1 cellular context compared by ENCODE assay signal in the genomic region with DNA sequence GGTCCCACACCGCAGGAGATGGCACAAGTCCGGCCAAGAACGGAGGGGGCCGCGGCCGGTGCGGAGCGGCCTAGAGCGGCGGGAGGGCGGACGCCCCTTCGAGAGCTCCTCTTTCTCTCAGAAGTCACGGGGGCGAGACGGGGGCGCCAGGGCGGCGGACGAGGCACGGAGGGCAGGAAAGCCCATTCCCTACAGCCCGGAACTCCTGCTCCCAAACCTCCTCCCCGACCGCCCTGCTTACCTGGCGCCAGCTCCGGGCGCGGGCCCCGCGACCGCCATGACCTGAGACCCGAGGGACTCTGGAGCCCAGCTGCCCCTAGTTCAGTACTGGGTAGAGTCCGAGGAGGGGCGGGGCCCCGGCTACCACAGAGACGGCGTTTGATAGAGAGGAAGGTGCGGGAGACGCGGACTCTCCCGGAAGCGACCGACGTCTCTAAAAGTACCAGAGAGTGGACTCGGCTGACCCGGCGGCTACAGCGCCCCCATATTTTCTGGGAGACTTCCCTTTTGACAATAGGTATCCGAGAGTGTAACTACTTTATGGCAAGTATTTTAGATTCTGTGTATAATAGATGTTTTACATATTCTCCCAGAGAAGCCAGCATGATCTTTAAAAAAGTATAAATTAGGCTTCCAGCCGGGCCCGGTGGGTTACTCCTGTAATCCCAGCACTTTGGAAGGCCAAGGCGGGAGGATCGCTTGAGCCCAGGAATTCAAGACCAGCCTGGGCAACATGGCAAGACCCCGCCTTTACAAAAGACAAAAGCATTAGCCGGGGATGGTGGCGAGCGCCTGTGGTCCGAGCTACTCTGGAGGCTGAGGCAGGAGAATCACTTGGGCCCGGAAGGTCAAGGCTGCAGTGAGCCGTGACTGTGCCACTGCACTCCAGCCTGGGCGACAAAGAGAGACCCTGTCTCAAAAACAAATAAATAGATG.
TF ChIP-seq lines count a peak whose summit lies in the region.

Gene ABCD4, minus strand, starts transcription at position 301 of the 936 bp plus-strand sequence. Its CDS starts 22 bp downstream, at position 279.

TF ChIP-seq in GM12878, 131 proteins besides CTCF, POLR2A, EP300 and RAD21 (continued from another document and continues in another):
- TF ChIP-seq E2F8 (IDR thresholded peaks at IDR 0.05; ENCODE audit: low read depth, partially characterized antibody) (peak; percentile 34), ZNF24 (IDR thresholded peaks at IDR 0.05) (no peak), TBL1XR1 (IDR thresholded peaks at IDR 0.05; ENCODE audit: low read depth, low read length) (peak; percentile 63; the same call in 1 of the 2 replicates), NR2C1 (IDR thresholded peaks at IDR 0.05) (peak; percentile 70), ZNF217 (IDR thresholded peaks at IDR 0.05) (peak; percentile 70; the same call in 1 of the 2 replicates), NFXL1 (IDR thresholded peaks at IDR 0.05; ENCODE audit: borderline replicate concordance) (no peak), NBN (IDR thresholded peaks at IDR 0.05) (0 out of 2 replicates have a peak, but pooled peaks have one; percentile 22), JUNB (IDR thresholded peaks at IDR 0.05) (no peak), RFX5 (IDR thresholded peaks at IDR 0.05; ENCODE audit: low read depth, low read length) (no peak; the same call in 1 of the 2 replicates), TARDBP (IDR thresholded peaks at IDR 0.05; ENCODE audit: borderline replicate concordance) (no peak), HCFC1 (IDR thresholded peaks at IDR 0.05; ENCODE audit: low read length) (peak; percentile 60), SMAD5 (IDR thresholded peaks at IDR 0.05; ENCODE audit: low read depth) (no peak), ZNF207 (IDR thresholded peaks at IDR 0.05; ENCODE audit: borderline replicate concordance) (no peak), NR2F1 (conservative IDR thresholded peaks at IDR 0.05) (peak; percentile 68), PBX3 (IDR thresholded peaks at IDR 0.05; ENCODE audit: insufficient replicate concordance, low read depth, low read length) (no peak), ESRRA (IDR thresholded peaks at IDR 0.05; ENCODE audit: low read length) (no peak), IKZF2 (IDR thresholded peaks at IDR 0.05) (0 out of 4 replicates have a peak, but pooled peaks have one; percentile 34 to 49), ZBTB11 (CRISPR knock-in tag; IDR thresholded peaks at IDR 0.05) (no peak), CREM (IDR thresholded peaks at IDR 0.05; ENCODE audit: low read depth) (peak; percentile 68), NKRF (conservative IDR thresholded peaks at IDR 0.05) (0 out of 2 replicates have a peak, but pooled peaks have one; percentile 28), TCF7 (IDR thresholded peaks at IDR 0.05; ENCODE audit: borderline replicate concordance) (peak; percentile 66; the same call in 1 of the 2 replicates), FOXK2 (IDR thresholded peaks at IDR 0.05) (no peak), RBBP5 (conservative IDR thresholded peaks at IDR 0.05) (no peak), ZNF274 (IDR thresholded peaks at IDR 0.05; ENCODE audit: insufficient read depth, insufficient read length) (no peak), BACH1 (IDR thresholded peaks at IDR 0.05; ENCODE audit: borderline replicate concordance) (0 out of 2 replicates have a peak, but pooled peaks have one; percentile 42), POLR2AphosphoS2 (IDR thresholded peaks at IDR 0.05; ENCODE audit: low read depth, low read length) (0 out of 2 replicates have a peak, but pooled peaks have one; percentile 36), HDGF (IDR thresholded peaks at IDR 0.05) (no peak), RB1 (IDR thresholded peaks at IDR 0.05; ENCODE audit: borderline replicate concordance) (no peak), CHD1 (IDR thresholded peaks at IDR 0.05; ENCODE audit: low read depth, low read length) (no peak), NR2C2 (IDR thresholded peaks at IDR 0.05; ENCODE audit: borderline replicate concordance, control insufficient read depth, insufficient read length, low read depth) (no peak), CBFB (IDR thresholded peaks at IDR 0.05; ENCODE audit: low read depth) (no peak), RAD51 (IDR thresholded peaks at IDR 0.05) (no peak), MEF2B (IDR thresholded peaks at IDR 0.05; ENCODE audit: partially characterized antibody, poor library complexity, severe bottlenecking) (no peak), MAX (IDR thresholded peaks at IDR 0.05; ENCODE audit: low read depth, low read length) (no peak), IKZF1 (conservative IDR thresholded peaks at IDR 0.05) (peak; percentile 67), STAT3 (IDR thresholded peaks at IDR 0.05; ENCODE audit: low read depth, low read length) (no peak), ETV6 (conservative IDR thresholded peaks at IDR 0.05 in 1 of 2, IDR thresholded peaks at IDR 0.05 in 1 of 2; ENCODE audit: borderline replicate concordance in 1 of 2, low read depth in 1 of 2) (peak in 1 of 2 experiments; percentile 18; a peak in 1 of 4 replicates)
- TF ChIP-seq, protein P1, sequence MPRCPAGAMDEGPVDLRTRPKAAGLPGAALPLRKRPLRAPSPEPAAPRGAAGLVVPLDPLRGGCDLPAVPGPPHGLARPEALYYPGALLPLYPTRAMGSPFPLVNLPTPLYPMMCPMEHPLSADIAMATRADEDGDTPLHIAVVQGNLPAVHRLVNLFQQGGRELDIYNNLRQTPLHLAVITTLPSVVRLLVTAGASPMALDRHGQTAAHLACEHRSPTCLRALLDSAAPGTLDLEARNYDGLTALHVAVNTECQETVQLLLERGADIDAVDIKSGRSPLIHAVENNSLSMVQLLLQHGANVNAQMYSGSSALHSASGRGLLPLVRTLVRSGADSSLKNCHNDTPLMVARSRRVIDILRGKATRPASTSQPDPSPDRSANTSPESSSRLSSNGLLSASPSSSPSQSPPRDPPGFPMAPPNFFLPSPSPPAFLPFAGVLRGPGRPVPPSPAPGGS (IDR thresholded peaks at IDR 0.05; ENCODE audit: borderline replicate concordance, insufficient read depth, low read depth, low read length, poor library complexity, severe bottlenecking): no peak
- TF ChIP-seq, protein P2, sequence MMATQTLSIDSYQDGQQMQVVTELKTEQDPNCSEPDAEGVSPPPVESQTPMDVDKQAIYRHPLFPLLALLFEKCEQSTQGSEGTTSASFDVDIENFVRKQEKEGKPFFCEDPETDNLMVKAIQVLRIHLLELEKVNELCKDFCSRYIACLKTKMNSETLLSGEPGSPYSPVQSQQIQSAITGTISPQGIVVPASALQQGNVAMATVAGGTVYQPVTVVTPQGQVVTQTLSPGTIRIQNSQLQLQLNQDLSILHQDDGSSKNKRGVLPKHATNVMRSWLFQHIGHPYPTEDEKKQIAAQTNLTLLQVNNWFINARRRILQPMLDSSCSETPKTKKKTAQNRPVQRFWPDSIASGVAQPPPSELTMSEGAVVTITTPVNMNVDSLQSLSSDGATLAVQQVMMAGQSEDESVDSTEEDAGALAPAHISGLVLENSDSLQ (IDR thresholded peaks at IDR 0.05): no peak
- TF ChIP-seq, protein P3, sequence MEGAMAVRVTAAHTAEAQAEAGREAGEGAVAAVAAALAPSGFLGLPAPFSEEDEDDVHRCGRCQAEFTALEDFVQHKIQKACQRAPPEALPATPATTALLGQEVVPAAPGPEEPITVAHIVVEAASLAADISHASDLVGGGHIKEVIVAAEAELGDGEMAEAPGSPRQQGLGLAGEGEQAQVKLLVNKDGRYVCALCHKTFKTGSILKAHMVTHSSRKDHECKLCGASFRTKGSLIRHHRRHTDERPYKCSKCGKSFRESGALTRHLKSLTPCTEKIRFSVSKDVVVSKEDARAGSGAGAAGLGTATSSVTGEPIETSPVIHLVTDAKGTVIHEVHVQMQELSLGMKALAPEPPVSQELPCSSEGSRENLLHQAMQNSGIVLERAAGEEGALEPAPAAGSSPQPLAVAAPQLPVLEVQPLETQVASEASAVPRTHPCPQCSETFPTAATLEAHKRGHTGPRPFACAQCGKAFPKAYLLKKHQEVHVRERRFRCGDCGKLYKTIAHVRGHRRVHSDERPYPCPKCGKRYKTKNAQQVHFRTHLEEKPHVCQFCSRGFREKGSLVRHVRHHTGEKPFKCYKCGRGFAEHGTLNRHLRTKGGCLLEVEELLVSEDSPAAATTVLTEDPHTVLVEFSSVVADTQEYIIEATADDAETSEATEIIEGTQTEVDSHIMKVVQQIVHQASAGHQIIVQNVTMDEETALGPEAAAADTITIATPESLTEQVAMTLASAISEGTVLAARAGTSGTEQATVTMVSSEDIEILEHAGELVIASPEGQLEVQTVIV (IDR thresholded peaks at IDR 0.05; ENCODE audit: borderline replicate concordance, partially characterized antibody): no peak
